Comparison of ENCODE assay signal across 8 cellular contexts in the genomic region with DNA sequence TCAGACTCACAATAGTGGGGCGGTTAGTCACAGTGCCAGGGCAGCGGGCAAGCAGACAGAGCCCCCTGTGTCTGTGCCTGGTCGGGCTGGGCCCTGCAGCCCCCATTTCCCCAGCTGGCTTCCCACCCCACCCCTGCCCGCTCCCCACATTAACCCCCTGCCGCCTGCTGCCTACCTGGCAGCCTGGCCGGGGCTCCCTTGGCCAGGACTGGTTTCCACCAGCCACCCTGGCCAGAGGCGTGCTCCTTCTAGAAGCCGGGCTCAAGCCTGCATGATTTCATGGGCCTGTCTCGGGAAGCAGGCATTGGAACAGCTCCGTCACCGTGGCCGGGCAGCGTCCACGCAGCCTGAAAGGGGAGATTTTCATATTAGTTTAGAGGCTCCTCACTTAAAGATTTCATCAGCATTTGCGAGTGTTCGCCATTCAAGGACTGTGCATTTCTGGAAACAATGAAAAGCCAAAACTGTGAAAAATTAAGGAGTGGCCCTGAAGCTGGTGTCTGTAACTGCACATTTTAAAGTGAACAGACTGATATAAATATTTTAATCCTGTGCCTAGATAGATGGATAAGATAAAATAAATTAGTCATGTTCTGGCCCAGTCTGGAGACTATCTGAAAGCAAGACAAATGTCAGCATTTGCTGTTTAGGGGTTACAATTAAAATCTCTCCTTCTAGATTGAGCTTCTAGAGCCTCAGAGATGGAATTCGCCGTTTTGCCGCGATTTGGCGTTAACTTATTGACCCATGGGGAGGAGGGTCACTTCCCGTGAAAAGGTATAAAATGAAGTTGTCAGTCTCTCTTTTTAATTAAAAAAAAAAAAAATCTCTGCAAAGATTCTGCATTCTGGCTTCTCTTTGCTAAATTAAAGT.
DNase-seq lines count a peak whose midpoint lies in the region; ATAC-seq and TF ChIP-seq lines count a peak whose summit lies in the region.
"Had no signal": no experiment of that assay in that cellular context is flagged by ENCODE, and none has a peak within 500 bp of the region (broad histone marks: within the 10 kb centered on the region; RNA-seq: fewer than 3 reads in every experiment).

No MANE protein-coding gene starts in this region.

- H3K27ac ChIP-seq in VCaP (peak overlapping the region; percentile 93), right atrium auricular region (peak overlapping the region; percentile 96 to 100)

- peaks cover 3% of the 10 kb centered on the region for H3K27me3 Mint-ChIP-seq in HFFc6 (ENCODE audit: insufficient read depth)
- no peaks in the 10 kb centered on the region for H3K27me3 Mint-ChIP-seq in stimulated activated memory B cell treated with anti-CD40 and anti-IgM and Interleukin-4, amounts not matched to agents 10 μg/mL and 1 μg/mL and 100 μg/mL, for 72 hours

- H3K4me1 ChIP-seq in right atrium auricular region, result peaks cover 0 to 91% of the 10 kb centered on the region in 2 donors

- no peaks in the 10 kb centered on the region; the same call in 1 of the 2 replicates for H3K36me3 Mint-ChIP-seq in HFFc6 (ENCODE audit: low read depth)
- H3K36me3 Mint-ChIP-seq in stimulated activated memory B cell treated with anti-CD40 and anti-IgM and Interleukin-4, amounts not matched to agents 10 μg/mL and 1 μg/mL and 100 μg/mL, for 72 hours, result no peaks in the 10 kb centered on the region

- H3K9me3 ChIP-seq in right atrium auricular region, result no peaks in the 10 kb centered on the region

- H3K4me3 ChIP-seq in right atrium auricular region, result peak overlapping the region; percentile 66 to 67

- peak; percentile 48 for DNase-seq in HFFc6
- no peak for DNase-seq in right atrium auricular region (ENCODE audit: low spot score)
- no peak for DNase-seq in activated CD8-positive, alpha-beta memory T cell treated with anti-CD3 and anti-CD28 coated beads for 24 hours
- no peak for DNase-seq in NCI-H226
- DNase-seq: central memory CD4-positive, alpha-beta T cell had no signal

- H3K4me1 Mint-ChIP-seq in HFFc6 (ENCODE audit: low read depth), result peaks cover 73% of the 10 kb centered on the region
- peaks cover 53% of the 10 kb centered on the region for H3K4me1 Mint-ChIP-seq in stimulated activated memory B cell treated with anti-CD40 and anti-IgM and Interleukin-4, amounts not matched to agents 10 μg/mL and 1 μg/mL and 100 μg/mL, for 72 hours

- no peaks in the 10 kb centered on the region for H3K27me3 ChIP-seq in right atrium auricular region

- H3K27ac Mint-ChIP-seq in HFFc6, result peak overlapping the region; percentile 91
- peak overlapping the region; percentile 93 for H3K27ac Mint-ChIP-seq in stimulated activated memory B cell treated with anti-CD40 and anti-IgM and Interleukin-4, amounts not matched to agents 10 μg/mL and 1 μg/mL and 100 μg/mL, for 72 hours

- no peaks in the 10 kb centered on the region for H3K36me3 ChIP-seq in right atrium auricular region

- TF ChIP-seq CTCF in HFFc6 (IDR thresholded peaks at IDR 0.05) (no peak), VCaP (conservative IDR thresholded peaks at IDR 0.05) (no peak), right atrium auricular region (IDR thresholded peaks at IDR 0.05) (no peak)

- ATAC-seq in stimulated activated memory B cell treated with anti-CD40 and anti-IgM and Interleukin-4, amounts not matched to agents 10 μg/mL and 1 μg/mL and 100 μg/mL, for 72 hours, result no peak
- ATAC-seq in GM18867 (IDR thresholded peaks at IDR 0.05; ENCODE audit: unreplicated experiment), result no peak

- no peaks in the 10 kb centered on the region for H3K9me3 Mint-ChIP-seq in HFFc6
- no peaks in the 10 kb centered on the region for H3K9me3 Mint-ChIP-seq in stimulated activated memory B cell treated with anti-CD40 and anti-IgM and Interleukin-4, amounts not matched to agents 10 μg/mL and 1 μg/mL and 100 μg/mL, for 72 hours

- peak overlapping the region; percentile 87 for H3K4me3 Mint-ChIP-seq in HFFc6
- no peak overlapping the region for H3K4me3 Mint-ChIP-seq in stimulated activated memory B cell treated with anti-CD40 and anti-IgM and Interleukin-4, amounts not matched to agents 10 μg/mL and 1 μg/mL and 100 μg/mL, for 72 hours
